ENCODE assay signal across 11 cellular contexts in the genomic region with DNA sequence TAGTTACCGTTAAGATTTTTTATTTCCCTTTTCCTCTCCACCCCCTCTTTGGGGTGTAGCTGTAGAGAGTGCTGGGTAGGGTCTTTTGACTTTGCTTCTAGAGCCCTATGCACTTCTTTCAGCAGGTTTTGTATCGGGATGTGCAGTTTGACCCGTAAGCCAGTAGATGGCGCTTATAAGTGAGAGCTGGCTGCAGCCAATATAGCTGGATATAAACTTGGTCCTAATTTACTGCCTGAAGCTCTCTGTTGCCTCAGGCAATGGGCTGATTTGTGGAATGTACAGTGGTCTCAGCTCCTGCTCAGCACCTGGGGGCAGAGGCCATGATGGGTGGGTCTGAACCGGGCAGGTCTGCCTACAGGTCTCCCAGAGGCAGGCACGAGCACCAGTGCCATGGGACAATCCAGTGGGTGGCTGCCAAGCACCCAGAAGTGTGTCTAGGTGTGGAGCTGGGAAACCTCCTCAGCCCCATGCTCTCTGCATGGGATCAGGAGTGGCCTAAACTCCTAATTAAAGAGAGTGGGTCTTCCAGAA.
DNase-seq lines count a peak whose midpoint lies in the region; ATAC-seq and TF ChIP-seq lines count a peak whose summit lies in the region.
"Had no signal": no experiment of that assay in that cellular context is flagged by ENCODE, and none has a peak within 500 bp of the region (broad histone marks: within the 10 kb centered on the region; RNA-seq: fewer than 3 reads in every experiment).

No MANE protein-coding gene starts in this region.

- H3K9me3 ChIP-seq in HEK293 (ENCODE audit: control insufficient read depth, insufficient read depth, low read depth, low read length) (no peaks in the 10 kb centered on the region; the same call in 1 of the 2 replicates), Panc1 (ENCODE audit: control insufficient read depth, insufficient read depth, low read depth, low read length) (no peaks in the 10 kb centered on the region), heart right ventricle (peaks cover 0 to 20% (median 0%) of the 10 kb centered on the region in 11 donors)

- peak; percentile 3 for DNase-seq in DMS53 treated with DMSO at 0.1 percent for 48 hours (lab: John Stamatoyannopoulos, UW; ENCODE audit: unreplicated experiment)
- no peak for DNase-seq in Panc1 (ENCODE audit: low read depth, low spot score)
- no peak for DNase-seq in fibroblast of the aortic adventitia (ENCODE audit: low read depth)
- no peak for DNase-seq in CD1c-positive myeloid dendritic cell (ENCODE audit: extremely low spot score)
- DNase-seq in activated naive CD8-positive, alpha-beta T cell treated with anti-CD3 and anti-CD28 coated beads, Interleukin-2, amount 50 U/mL, for 24 hours = no peak
- no peak for DNase-seq in heart right ventricle
- DNase-seq: NCI-H187, upper lobe of left lung had no signal

- H3K4me1 Mint-ChIP-seq in activated naive CD8-positive, alpha-beta T cell treated with anti-CD3 and anti-CD28 coated beads, Interleukin-2, amount 50 U/mL, for 24 hours = no peaks in the 10 kb centered on the region

- no peak overlapping the region for H3K4me3 Mint-ChIP-seq in activated naive CD8-positive, alpha-beta T cell treated with anti-CD3 and anti-CD28 coated beads, Interleukin-2, amount 50 U/mL, for 24 hours

- ATAC-seq in Panc1 (no peak), HG03565 (IDR thresholded peaks at IDR 0.05; ENCODE audit: unreplicated experiment) (no peak), heart right ventricle (no peak)
- no peak for ATAC-seq in activated naive CD8-positive, alpha-beta T cell treated with anti-CD3 and anti-CD28 coated beads, Interleukin-2, amount 50 U/mL, for 24 hours

- H3K36me3 ChIP-seq in HEK293 (ENCODE audit: control insufficient read depth in 2 of 2, insufficient read depth in 1 of 2, low read length in 2 of 2) = no peaks in the 10 kb centered on the region
- no peaks in the 10 kb centered on the region for H3K36me3 ChIP-seq in Panc1 (ENCODE audit: control insufficient read depth, insufficient read depth, low read length)
- H3K36me3 ChIP-seq in heart right ventricle = no peaks in the 10 kb centered on the region
- H3K36me3 ChIP-seq: BLaER1 treated with 17β-estradiol and CSF1 and Interleukin-3, amounts not matched to agents 10 nM and 100 nM; upper lobe of left lung had no signal

- H3K27ac ChIP-seq in HEK293 (ENCODE audit: extremely low read depth, low read depth, low read length) (no peak overlapping the region), Panc1 (ENCODE audit: low read length) (no peak overlapping the region), heart right ventricle (no peak overlapping the region)
- H3K27ac ChIP-seq: BLaER1 treated with 17β-estradiol and CSF1 and Interleukin-3, amounts not matched to agents 10 nM and 100 nM; upper lobe of left lung had no signal

- in situ Hi-C loops in Panc1 (cut with HindIII; ENCODE audit: low pct_unique_long_range_greater_than_20kb, low sequenced_read_pairs) = no loop called here

- H3K4me3 ChIP-seq in HEK293 (ENCODE audit: low read depth, low read length) (no peak overlapping the region), Panc1 (ENCODE audit: low read depth in 2 of 2, low read length in 2 of 2) (no peak overlapping the region), fibroblast of the aortic adventitia (ENCODE audit: low read depth, low read length) (no peak overlapping the region), heart right ventricle (no peak overlapping the region)
- H3K4me3 ChIP-seq: BLaER1 treated with 17β-estradiol and CSF1 and Interleukin-3, amounts not matched to agents 10 nM and 100 nM; upper lobe of left lung had no signal

- no peaks in the 10 kb centered on the region for H3K9me3 Mint-ChIP-seq in activated naive CD8-positive, alpha-beta T cell treated with anti-CD3 and anti-CD28 coated beads, Interleukin-2, amount 50 U/mL, for 24 hours

- no peaks in the 10 kb centered on the region for H3K27me3 Mint-ChIP-seq in activated naive CD8-positive, alpha-beta T cell treated with anti-CD3 and anti-CD28 coated beads, Interleukin-2, amount 50 U/mL, for 24 hours

- intact Hi-C loops in Panc1 (cut with micrococcal nuclease; ENCODE audit: unreplicated experiment) = no loop called here
- intact Hi-C loops in heart right ventricle (cut with DNase I) = no loop called here

- no peak for TF ChIP-seq CTCF in HEK293 (tag by site-specific recombination; IDR thresholded peaks at IDR 0.05)
- peak; percentile 56 for TF ChIP-seq CTCF in Panc1 (IDR thresholded peaks at IDR 0.05)
- TF ChIP-seq CTCF in fibroblast of the aortic adventitia (IDR thresholded peaks at IDR 0.05; ENCODE audit: insufficient read depth, low read length) = peak; percentile 7
- TF ChIP-seq CTCF in heart right ventricle (IDR thresholded peaks at IDR 0.05) = peak in 2 of 9 donors; percentile 18 to 32

- H3K27me3 ChIP-seq in Panc1 (ENCODE audit: control insufficient read depth, insufficient read depth, low read length) (no peaks in the 10 kb centered on the region), heart right ventricle (no peaks in the 10 kb centered on the region)
- H3K27me3 ChIP-seq: upper lobe of left lung had no signal

- H3K27ac Mint-ChIP-seq in activated naive CD8-positive, alpha-beta T cell treated with anti-CD3 and anti-CD28 coated beads, Interleukin-2, amount 50 U/mL, for 24 hours = no peak overlapping the region

- BruUV-seq in Panc1 (replicated peaks; lab: Mats Ljungman, UMichigan) = no TSS peak

- CTCF ChIA-PET in HEK293 (lab: Yijun Ruan, JAX) (interaction anchor here (0.6 to 2.3 kb wide), 13 partner anchors 8 to 1487 kb away, joined by 3 to 10 read pairs (median 4); no protein-coding TSS in a partner anchor), Panc1 (lab: Charles Lee) (no interaction called here)

- POLR2A ChIA-PET in HEK293 (lab: Yijun Ruan, JAX) = no interaction called here
- POLR2A ChIA-PET in Panc1 (lab: Charles Lee) = no interaction called here

- WGBS in heart right ventricle, 2 donors = 29 to 32% methylated on average over 6 of the region's 6 CpGs

- no peaks in the 10 kb centered on the region for H3K36me3 Mint-ChIP-seq in activated naive CD8-positive, alpha-beta T cell treated with anti-CD3 and anti-CD28 coated beads, Interleukin-2, amount 50 U/mL, for 24 hours (ENCODE audit: low read depth)

- H3K4me1 ChIP-seq in HEK293 (ENCODE audit: control insufficient read depth, insufficient read depth, low read length) (no peaks in the 10 kb centered on the region), Panc1 (ENCODE audit: control insufficient read depth, insufficient read depth, low read length) (no peaks in the 10 kb centered on the region), heart right ventricle (no peaks in the 10 kb centered on the region)
- H3K4me1 ChIP-seq: BLaER1 treated with 17β-estradiol and CSF1 and Interleukin-3, amounts not matched to agents 10 nM and 100 nM; upper lobe of left lung had no signal

TF ChIP-seq in HEK293, 187 proteins besides CTCF, POLR2A, EP300 and RAD21:
- no peak for TF ChIP-seq SP3 (tag by site-specific recombination; IDR thresholded peaks at IDR 0.05)
- TF ChIP-seq ZSCAN16 (tag by site-specific recombination; IDR thresholded peaks at IDR 0.05) = no peak
- TF ChIP-seq ZNF623 (tag by site-specific recombination; IDR thresholded peaks at IDR 0.05) = no peak
- TF ChIP-seq ZNF548 (tag by site-specific recombination; IDR thresholded peaks at IDR 0.05) = no peak
- no peak for TF ChIP-seq ZNF202 (tag by site-specific recombination; IDR thresholded peaks at IDR 0.05; ENCODE audit: borderline replicate concordance)
- no peak for TF ChIP-seq ZNF600 (tag by site-specific recombination; IDR thresholded peaks at IDR 0.05)
- TF ChIP-seq ZNF549 (tag by site-specific recombination; IDR thresholded peaks at IDR 0.05) = no peak
- 0 out of 2 replicates have a peak, but pooled peaks have one; percentile 26 for TF ChIP-seq ZNF2 (tag by site-specific recombination; IDR thresholded peaks at IDR 0.05)
- TF ChIP-seq ZNF211 (tag by site-specific recombination; IDR thresholded peaks at IDR 0.05; ENCODE audit: low read depth) = no peak
- TF ChIP-seq ZNF658 (tag by site-specific recombination; IDR thresholded peaks at IDR 0.05) = no peak
- TF ChIP-seq ZNF654 (tag by site-specific recombination; IDR thresholded peaks at IDR 0.05; ENCODE audit: low read depth) = peak; percentile 24; the same call in 1 of the 2 replicates
- no peak for TF ChIP-seq ZNF510 (tag by site-specific recombination; IDR thresholded peaks at IDR 0.05; ENCODE audit: insufficient replicate concordance)
